8 cellular contexts compared by ENCODE assay signal in genomic region chrX:71541546-71542022, GRCh38. TPM values are rescaled to one million over a fixed set of nuclear protein-coding genes. Genes with fewer than 3 reads are reported as not detected.
A peak's percentile ranks its signal among the peaks of the same experiment; 100 is the strongest.
DNase-seq lines count a peak whose midpoint lies in the region; ATAC-seq, FAIRE-seq and TF ChIP-seq lines count a peak whose summit lies in the region.

No MANE protein-coding gene starts in this region.

- TF ChIP-seq CTCF in astrocyte (IDR thresholded peaks at IDR 0.05; ENCODE audit: insufficient read depth, low read depth, low read length) (no peak), psoas muscle (IDR thresholded peaks at IDR 0.05) (no peak), mesothelial cell of epicardium (IDR thresholded peaks at IDR 0.05; ENCODE audit: unreplicated experiment) (no peak)

- H3K4me3 ChIP-seq in astrocyte (ENCODE audit: insufficient read depth, low read depth, low read length), result no peak overlapping the region
- H3K4me3 ChIP-seq in psoas muscle, result no peak overlapping the region

- H3K9me3 ChIP-seq in astrocyte (ENCODE audit: insufficient read depth, low read depth, low read length) (no peaks in the 10 kb centered on the region), psoas muscle (no peaks in the 10 kb centered on the region)

- peaks cover 19% of the 10 kb centered on the region for H3K36me3 ChIP-seq in astrocyte (ENCODE audit: insufficient read depth, low read length)
- peaks cover 0 to 32% of the 10 kb centered on the region in 2 donors for H3K36me3 ChIP-seq in psoas muscle (ENCODE audit: insufficient read depth in 1 of 2, low read depth in 1 of 2)

- H3K79me2 ChIP-seq in astrocyte (ENCODE audit: insufficient read depth, low read length), result peaks cover 97% of the 10 kb centered on the region

- peak overlapping the region; percentile 93 for H3K27ac Mint-ChIP-seq in astrocyte (ENCODE audit: unreplicated experiment)
- H3K27ac Mint-ChIP-seq in mesothelial cell of epicardium, result no peak overlapping the region

- H3K27me3 Mint-ChIP-seq in astrocyte (ENCODE audit: low read depth, unreplicated experiment) (no peaks in the 10 kb centered on the region), mesothelial cell of epicardium (ENCODE audit: low read depth) (no peaks in the 10 kb centered on the region)

- peaks cover 2% of the 10 kb centered on the region for H3K36me3 Mint-ChIP-seq in astrocyte (ENCODE audit: low read depth, unreplicated experiment)
- peaks cover 7% of the 10 kb centered on the region for H3K36me3 Mint-ChIP-seq in mesothelial cell of epicardium

- H3K4me1 Mint-ChIP-seq in astrocyte (ENCODE audit: low read depth, unreplicated experiment), result peaks cover 35% of the 10 kb centered on the region
- H3K4me1 Mint-ChIP-seq in mesothelial cell of epicardium, result peaks cover 12% of the 10 kb centered on the region

- peak overlapping the region; percentile 55 for H3K4me2 ChIP-seq in astrocyte (ENCODE audit: low read length)

- H3K4me1 ChIP-seq in astrocyte (ENCODE audit: insufficient read depth, low read length) (peaks cover 21% of the 10 kb centered on the region), psoas muscle (peaks cover 35% of the 10 kb centered on the region)

- peak; percentile 71 for FAIRE-seq in astrocyte (lab: Jason Lieb, UNC)

- DNase-seq in stimulated activated CD4-positive, alpha-beta T cell treated with anti-CD3 and anti-CD28 coated beads, Interleukin-15, amount 100 ng/mL, for 24 hours, result peak; percentile 40
- no peak for DNase-seq in stimulated activated CD4-positive, alpha-beta T cell treated with anti-CD3 and anti-CD28 coated beads, Interleukin-4, amount 100 ng/mL, for 1 hour
- DNase-seq in astrocyte (ENCODE audit: low read depth) (peak; percentile 53), psoas muscle (no peak), T1000 (lab: John Stamatoyannopoulos, UW) (no peak), mesothelial cell of epicardium (ENCODE audit: low spot score in 2 of 2, unreplicated experiment in 2 of 2) (no peak), NCI-H187 (lab: John Stamatoyannopoulos, UW) (no peak)

- no peak overlapping the region for H2AFZ ChIP-seq in astrocyte (ENCODE audit: low read depth, low read length)

- H3K27ac ChIP-seq in astrocyte (ENCODE audit: low read depth, low read length), result peak overlapping the region; percentile 78
- H3K27ac ChIP-seq in psoas muscle, result peak overlapping the region; percentile 61

- peaks cover 68% of the 10 kb centered on the region for H4K20me1 ChIP-seq in astrocyte (ENCODE audit: insufficient read depth, low read length)

- intact Hi-C loops in psoas muscle (cut with DNase I), result no loop called here

- no peaks in the 10 kb centered on the region for H3K27me3 ChIP-seq in astrocyte (ENCODE audit: insufficient read depth, low read length)
- H3K27me3 ChIP-seq in psoas muscle (ENCODE audit: insufficient read depth in 3 of 3, low read length in 2 of 3), result peaks cover 0 to 3% (median 0%) of the 10 kb centered on the region in 3 donors

- H3K4me3 Mint-ChIP-seq in astrocyte (ENCODE audit: unreplicated experiment), result peak overlapping the region; percentile 54
- H3K4me3 Mint-ChIP-seq in mesothelial cell of epicardium, result no peak overlapping the region

- peak overlapping the region; percentile 63 for H3K9ac ChIP-seq in astrocyte (ENCODE audit: low read length)

- H3K9me3 Mint-ChIP-seq in astrocyte (ENCODE audit: unreplicated experiment), result no peaks in the 10 kb centered on the region
- H3K9me3 Mint-ChIP-seq in mesothelial cell of epicardium, result peaks cover 12% of the 10 kb centered on the region

- ATAC-seq in HG03521 (IDR thresholded peaks at IDR 0.05; ENCODE audit: unreplicated experiment) (peak; percentile 11), psoas muscle (no peak)

- WGBS in psoas muscle, 3 donors, result 26 to 43% (median 27%) methylated on average over 4 of the region's 4 CpGs

RNA-seq across cellular contexts. Expression of gene OGT, which starts 8.7 kb away (rescaled TPM):
- total RNA-seq in astrocyte (139 and 140 TPM in 2 replicates), psoas muscle (10 to 100 TPM; 40.9 to 64.1 (median 51.8) TPM), mesothelial cell of epicardium (201 to 206 TPM (median 202 TPM) in 3 replicates)
- polyA plus RNA-seq in psoas muscle, result 10 to 100 TPM; 17.2 to 63.0 (median 23.5) TPM

RNA-seq across cellular contexts. Expression of gene GCNA, which starts 36.7 kb away (rescaled TPM):
- total RNA-seq in astrocyte, result 2.2 and 2.4 TPM in 2 replicates
- total RNA-seq in psoas muscle, result 1 to 10 TPM in 3 of 4 donors, under 1 TPM in 1; 0.98 to 7.5 (median 2.9) TPM
- 1 to 10 TPM; 2.9 to 9.1 (median 4.7) TPM for polyA plus RNA-seq in psoas muscle
- total RNA-seq in mesothelial cell of epicardium, result 0.84 to 1.1 TPM (median 0.94 TPM) in 3 replicates

Comparison
In these comparisons a context has a peak if more than half of its experiments do, and no peak if none do; other contexts are left out.
1. DNase-seq: peak in stimulated activated CD4-positive, alpha-beta T cell treated with anti-CD3 and anti-CD28 coated beads, Interleukin-15, amount 100 ng/mL, for 24 hours (single experiment) and astrocyte (single experiment); none in stimulated activated CD4-positive, alpha-beta T cell treated with anti-CD3 and anti-CD28 coated beads, Interleukin-4, amount 100 ng/mL, for 1 hour (single experiment), psoas muscle (0 of 2), T1000 (single experiment), mesothelial cell of epicardium (0 of 2) and NCI-H187 (0 of 2).